Comparison of ENCODE assay signal across 20 cellular contexts in the genomic region with DNA sequence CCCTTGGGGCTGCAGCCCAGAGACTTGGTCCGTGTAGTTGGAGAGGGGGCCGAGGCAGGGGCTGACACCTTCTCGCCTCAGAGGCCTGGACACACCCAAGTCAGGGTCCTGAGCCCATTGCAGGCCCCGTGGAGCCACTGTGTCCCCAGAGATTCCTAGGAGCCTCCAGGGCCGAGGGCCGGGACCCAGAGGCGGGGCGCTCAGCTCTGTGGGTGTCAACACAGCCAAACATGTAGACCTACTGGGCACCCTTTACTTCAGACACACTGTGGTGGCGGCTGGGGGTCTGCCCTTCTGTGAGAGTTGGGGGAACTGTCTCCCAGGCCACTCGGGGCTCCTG. TPM values are rescaled to one million over a fixed set of nuclear protein-coding genes. Genes with fewer than 3 reads are reported as not detected.
DNase-seq lines count a peak whose midpoint lies in the region; ATAC-seq and TF ChIP-seq lines count a peak whose summit lies in the region.
"Had no signal": no experiment of that assay in that cellular context is flagged by ENCODE, and none has a peak within 500 bp of the region (broad histone marks: within the 10 kb centered on the region; RNA-seq: fewer than 3 reads in every experiment).

No MANE protein-coding gene starts in this region.

- no peaks in the 10 kb centered on the region for H3K9me3 ChIP-seq in right atrium auricular region
- H3K9me3 ChIP-seq in heart right ventricle: no peaks in the 10 kb centered on the region
- H3K9me3 ChIP-seq in colonic mucosa: no peaks in the 10 kb centered on the region
- peaks cover 0 to 4% of the 10 kb centered on the region in 2 donors for H3K9me3 ChIP-seq in neuronal stem cell (replicated peaks in 1 of 2; ENCODE audit: control insufficient read depth in 2 of 2, insufficient read depth in 1 of 2, low read depth in 1 of 2, low read length in 2 of 2)
- H3K9me3 ChIP-seq: SJCRH30 had no signal

- no peak overlapping the region for H2BK15ac ChIP-seq in neuronal stem cell (ENCODE audit: low read length)

- no peak overlapping the region for H3K18ac ChIP-seq in neuronal stem cell (ENCODE audit: low read length)

- H3K27me3 Mint-ChIP-seq in mesothelial cell of epicardium (ENCODE audit: low read depth): no peaks in the 10 kb centered on the region

- no peak overlapping the region for H2AFZ ChIP-seq in neuronal stem cell (ENCODE audit: low read length)

- H4K8ac ChIP-seq in neuronal stem cell (ENCODE audit: low read depth, low read length): no peak overlapping the region

- no peak overlapping the region for H3K4me2 ChIP-seq in neuronal stem cell (ENCODE audit: insufficient read depth, low read length, poor library complexity, severe bottlenecking)
- H3K4me2 ChIP-seq: KMS-11 had no signal

- no peak overlapping the region for H2BK5ac ChIP-seq in neuronal stem cell (ENCODE audit: low read length)

- H3K27ac Mint-ChIP-seq in mesothelial cell of epicardium: no peak overlapping the region
- H3K27ac Mint-ChIP-seq: activated CD8-positive, alpha-beta T cell treated with anti-CD3 and anti-CD28 coated beads, Interleukin-2, amount 10 ng/mL, durations not matched to agents 7 days and 5 days had no signal

- H3K9me3 Mint-ChIP-seq in mesothelial cell of epicardium: no peaks in the 10 kb centered on the region

- H3K14ac ChIP-seq in neuronal stem cell (ENCODE audit: low read length): no peak overlapping the region

- H3K4me1 ChIP-seq in right atrium auricular region: peaks cover 0 to 9% of the 10 kb centered on the region in 2 donors
- H3K4me1 ChIP-seq in heart right ventricle: peaks cover 0 to 13% (median 0%) of the 10 kb centered on the region in 9 donors
- no peaks in the 10 kb centered on the region for H3K4me1 ChIP-seq in colonic mucosa
- peaks cover 10 to 11% of the 10 kb centered on the region in 2 donors for H3K4me1 ChIP-seq in neuronal stem cell (ENCODE audit: control insufficient read depth in 2 of 2, insufficient read depth in 1 of 2, low read depth in 1 of 2, low read length in 2 of 2)

- H2AK5ac ChIP-seq in neuronal stem cell (ENCODE audit: low read depth, low read length): peak overlapping the region; percentile 97

- H3K36me3 ChIP-seq in right atrium auricular region: no peaks in the 10 kb centered on the region
- H3K36me3 ChIP-seq in heart right ventricle: no peaks in the 10 kb centered on the region
- no peaks in the 10 kb centered on the region for H3K36me3 ChIP-seq in colonic mucosa
- H3K36me3 ChIP-seq in neuronal stem cell (replicated peaks in 1 of 2; ENCODE audit: control insufficient read depth in 2 of 2, insufficient read depth in 2 of 2, low read length in 2 of 2): no peaks in the 10 kb centered on the region
- H3K36me3 ChIP-seq: brain microvascular endothelial cell, SJCRH30 had no signal

- intact Hi-C loops in heart right ventricle (cut with DNase I) (no loop called here), colonic mucosa (cut with DNase I) (no loop called here)

- no peak overlapping the region for H3K4me3 Mint-ChIP-seq in mesothelial cell of epicardium
- H3K4me3 Mint-ChIP-seq: activated CD8-positive, alpha-beta T cell treated with anti-CD3 and anti-CD28 coated beads, Interleukin-2, amount 10 ng/mL, durations not matched to agents 7 days and 5 days had no signal

- no peak overlapping the region for H2BK12ac ChIP-seq in neuronal stem cell (ENCODE audit: low read length)

- peaks cover 1% of the 10 kb centered on the region for H3K36me3 Mint-ChIP-seq in mesothelial cell of epicardium

- DNase-seq in right atrium auricular region (ENCODE audit: low spot score): peak; percentile 49
- no peak for DNase-seq in heart right ventricle
- DNase-seq in colonic mucosa: peak; percentile 17
- no peak for DNase-seq in neuronal stem cell (ENCODE audit: low spot score)
- DNase-seq in mesothelial cell of epicardium (ENCODE audit: low spot score in 2 of 2, unreplicated experiment in 2 of 2): no peak
- DNase-seq in NCI-H446 treated with DMSO at 0.1 percent for 48 hours (lab: John Stamatoyannopoulos, UW): no peak
- DNase-seq in superior temporal gyrus (ENCODE audit: extremely low spot score): no peak
- DNase-seq: activated CD4-positive, CD25-positive, alpha-beta regulatory T cell; activated CD8-positive, alpha-beta T cell treated with anti-CD3 and anti-CD28 coated beads, Interleukin-2, amount 10 ng/mL, durations not matched to agents 7 days and 5 days; brain microvascular endothelial cell; DMS79 treated with DMSO at 0.1 percent for 48 hours; left ventricle myocardium superior; NCI-H774; OCI-M1; SJCRH30 had no signal

- WGBS in heart right ventricle, 2 donors: 85 to 87% methylated on average over 10 of the region's 10 CpGs
- no CpG with 5 or more reads among the region's 10 CpGs for WGBS in neuronal stem cell (ENCODE audit: extremely low coverage in 2 of 2, insufficient read length in 2 of 2, insufficient replicate concordance in 1 of 2), 2 donors

- H3K27me3 ChIP-seq in right atrium auricular region (no peaks in the 10 kb centered on the region), heart right ventricle (no peaks in the 10 kb centered on the region), colonic mucosa (no peaks in the 10 kb centered on the region), neuronal stem cell (ENCODE audit: control insufficient read depth in 3 of 3, insufficient read depth in 3 of 3, low read depth in 1 of 3, low read length in 3 of 3) (peaks cover 0 to 2% (median 0%) of the 10 kb centered on the region in 3 experiments)
- H3K27me3 ChIP-seq: brain microvascular endothelial cell, SJCRH30 had no signal

- no peaks in the 10 kb centered on the region for H3K79me1 ChIP-seq in neuronal stem cell (ENCODE audit: low read depth, low read length)

- TF ChIP-seq CTCF in right atrium auricular region (IDR thresholded peaks at IDR 0.05) (no peak), heart right ventricle (IDR thresholded peaks at IDR 0.05) (no peak), colonic mucosa (IDR thresholded peaks at IDR 0.05) (no peak), mesothelial cell of epicardium (IDR thresholded peaks at IDR 0.05; ENCODE audit: unreplicated experiment) (no peak)

- ATAC-seq in heart right ventricle: no peak
- ATAC-seq in HG03196 (IDR thresholded peaks at IDR 0.05; ENCODE audit: unreplicated experiment): no peak
- ATAC-seq: activated CD8-positive, alpha-beta T cell treated with anti-CD3 and anti-CD28 coated beads, Interleukin-2, amount 10 ng/mL, durations not matched to agents 7 days and 5 days; left ventricle myocardium superior had no signal

- H3K4ac ChIP-seq in neuronal stem cell (ENCODE audit: low read length): no peak overlapping the region

- H4K91ac ChIP-seq in neuronal stem cell (ENCODE audit: low read depth, low read length, poor library complexity): no peak overlapping the region

- H2BK120ac ChIP-seq in neuronal stem cell (ENCODE audit: low read depth, low read length): no peak overlapping the region

- H3K4me1 Mint-ChIP-seq in mesothelial cell of epicardium: peaks cover 2% of the 10 kb centered on the region

- H3K23ac ChIP-seq in neuronal stem cell (ENCODE audit: low read depth, low read length, poor library complexity): no peak overlapping the region

- no peak overlapping the region for H3K9ac ChIP-seq in colonic mucosa (ENCODE audit: low read depth in 2 of 2, low read length in 2 of 2)
- H3K9ac ChIP-seq in neuronal stem cell (ENCODE audit: low read depth, low read length, poor library complexity): no peak overlapping the region
- H3K9ac ChIP-seq: KMS-11 had no signal

- no peak overlapping the region for H3K4me3 ChIP-seq in right atrium auricular region
- no peak overlapping the region for H3K4me3 ChIP-seq in heart right ventricle
- no peak overlapping the region for H3K4me3 ChIP-seq in colonic mucosa
- H3K4me3 ChIP-seq in neuronal stem cell (ENCODE audit: low read length in 2 of 2): no peak overlapping the region
- H3K4me3 ChIP-seq: coronary artery, SJCRH30 had no signal

- H3K27ac ChIP-seq in right atrium auricular region (no peak overlapping the region), heart right ventricle (peak overlapping the region in 1 of 10 donors; percentile 73), colonic mucosa (no peak overlapping the region), neuronal stem cell (replicated peaks; ENCODE audit: low read length) (no peak overlapping the region)
- H3K27ac ChIP-seq: brain microvascular endothelial cell, coronary artery, KMS-11, SJCRH30 had no signal

RNA-seq across cellular contexts. Expression of a gene that starts 0.5 kb away (rescaled TPM):
- 1 to 10 TPM in 1 of 2 donors, under 1 TPM in 1; 0.26 to 2.0 TPM for total RNA-seq in right atrium auricular region
- 1 to 10 TPM in 1 of 10 donors, under 1 TPM in 7, not detected in 2; 0.10 to 1.7 (median 0.38) TPM for total RNA-seq in heart right ventricle
- under 1 TPM; 0.01 to 0.29 TPM for polyA plus RNA-seq in heart right ventricle
- under 1 TPM; 0.08 to 0.12 TPM for total RNA-seq in colonic mucosa
- 0.45 TPM for polyA plus RNA-seq in neuronal stem cell (2013, experiment 1 of 2)
- 0.46 TPM for polyA plus RNA-seq in neuronal stem cell (2013, experiment 2 of 2)
- total RNA-seq in mesothelial cell of epicardium: 0.29 to 0.75 TPM (median 0.38 TPM) in 3 replicates
- total RNA-seq: HT-29, left ventricle myocardium superior had no signal

RNA-seq across cellular contexts. Expression of a gene that starts 38.8 kb away (rescaled TPM):
- total RNA-seq in right atrium auricular region (10 to 100 TPM; 24.9 to 29.0 TPM), heart right ventricle (10 to 100 TPM; 18.9 to 30.1 (median 26.7) TPM), colonic mucosa (under 1 TPM; 0.07 to 0.13 TPM), mesothelial cell of epicardium (0.16 to 0.20 TPM (median 0.20 TPM) in 3 replicates)
- 1 to 10 TPM; 3.0 to 9.8 TPM for polyA plus RNA-seq in heart right ventricle
- 0.06 TPM for polyA plus RNA-seq in neuronal stem cell (2013, experiment 1 of 2)
- polyA plus RNA-seq in neuronal stem cell (2013, experiment 2 of 2): 0.07 TPM
- total RNA-seq: activated CD8-positive, alpha-beta T cell treated with anti-CD3 and anti-CD28 coated beads, Interleukin-2, amount 10 ng/mL, durations not matched to agents 7 days and 5 days; T-helper 2 cell treated with Interferon-gamma antibody and Interleukin-4, amounts not matched to agents 100 ng/mL and 5 ng/mL, for 36 hours had no signal

RNA-seq across cellular contexts. Expression of a gene that starts 38.9 kb away (rescaled TPM):
- 10 to 100 TPM in 1 of 2 donors, 1 to 10 TPM in 1; 6.5 to 11.3 TPM for total RNA-seq in right atrium auricular region
- total RNA-seq in heart right ventricle: 10 to 100 TPM in 7 of 10 donors, 1 to 10 TPM in 3; 8.3 to 14.5 (median 11.4) TPM
- 10 to 100 TPM in 1 of 2 donors, 1 to 10 TPM in 1; 8.7 to 13.5 TPM for polyA plus RNA-seq in heart right ventricle
- total RNA-seq in colonic mucosa: 10 to 100 TPM; 10.2 to 36.9 TPM
- 19.6 TPM for polyA plus RNA-seq in neuronal stem cell (2013, experiment 1 of 2)
- polyA plus RNA-seq in neuronal stem cell (2013, experiment 2 of 2): 19.6 TPM
- 19.9 to 21.5 TPM (median 20.4 TPM) in 3 replicates for total RNA-seq in mesothelial cell of epicardium

RNA-seq across cellular contexts. Expression of a gene that starts 59.1 kb away (rescaled TPM):
- total RNA-seq in right atrium auricular region (1 to 10 TPM in 1 of 2 donors, under 1 TPM in 1; 0.33 to 1.5 TPM), heart right ventricle (1 to 10 TPM in 1 of 10 donors, under 1 TPM in 3, not detected in 6; 0.11 to 1.3 (median 0.60) TPM), colonic mucosa (under 1 TPM in 1 of 2 donors, not detected in 1; 0.50 TPM), mesothelial cell of epicardium (0.50 to 0.85 TPM (median 0.66 TPM) in 3 replicates)
- under 1 TPM in 1 of 2 donors, not detected in 1; 0.68 TPM for polyA plus RNA-seq in heart right ventricle
- 0.43 TPM for polyA plus RNA-seq in neuronal stem cell (2013, experiment 1 of 2)
- polyA plus RNA-seq in neuronal stem cell (2013, experiment 2 of 2): 0.37 TPM
- total RNA-seq: left ventricle myocardium superior had no signal

Comparison
In these comparisons a context has a peak if more than half of its experiments do, and no peak if none do; other contexts are left out.
1. DNase-seq: peak in right atrium auricular region (single experiment) and colonic mucosa (single experiment); none in heart right ventricle (0 of 2), neuronal stem cell (single experiment), mesothelial cell of epicardium (0 of 2), NCI-H446 treated with DMSO at 0.1 percent for 48 hours (single experiment) and superior temporal gyrus (single experiment).
2. RNA of a gene that starts 38.8 kb away (total RNA-seq): 24.9 to 29.0 TPM in right atrium auricular region and 18.9 to 30.1 TPM in heart right ventricle; 0.16 to 0.20 TPM in mesothelial cell of epicardium and 0.07 to 0.13 TPM in colonic mucosa; every median in the first group is over 10 times any median in the second.